ENCODE assay signal across 10 cellular contexts in genomic region chr10:117609095-117609821, GRCh38.
DNase-seq lines count a peak whose midpoint lies in the region; TF ChIP-seq lines count a peak whose summit lies in the region.
"Had no signal": no experiment of that assay in that cellular context is flagged by ENCODE, and none has a peak within 500 bp of the region (broad histone marks: within the 10 kb centered on the region; RNA-seq: fewer than 3 reads in every experiment).

No MANE protein-coding gene starts in this region.

- no peaks in the 10 kb centered on the region for H3K79me2 ChIP-seq in neural progenitor cell (ENCODE audit: low read depth)

- H3K4me1 ChIP-seq in neural progenitor cell: peaks cover 7% of the 10 kb centered on the region

- H3K4me1 Mint-ChIP-seq in neural progenitor cell: peaks cover 18% of the 10 kb centered on the region
- no peaks in the 10 kb centered on the region for H3K4me1 Mint-ChIP-seq in activated T-cell treated with anti-CD3 and anti-CD28 coated beads, Interleukin-2, amount 50 U/mL, for 24 hours (ENCODE audit: low read depth)
- H3K4me1 Mint-ChIP-seq: central memory CD8-positive, alpha-beta T cell; IgD-negative memory B cell had no signal

- H3K4me2 ChIP-seq in neural progenitor cell: no peak overlapping the region

- no peaks in the 10 kb centered on the region for H4K20me1 ChIP-seq in neural progenitor cell (ENCODE audit: low read depth)

- no peaks in the 10 kb centered on the region for H3K36me3 Mint-ChIP-seq in neural progenitor cell
- no peaks in the 10 kb centered on the region for H3K36me3 Mint-ChIP-seq in activated T-cell treated with anti-CD3 and anti-CD28 coated beads, Interleukin-2, amount 50 U/mL, for 24 hours (ENCODE audit: low read depth)
- H3K36me3 Mint-ChIP-seq: IgD-negative memory B cell had no signal

- H3K4me3 ChIP-seq in epithelial cell of esophagus (ENCODE audit: low read length): no peak overlapping the region
- H3K4me3 ChIP-seq in neural progenitor cell: no peak overlapping the region

- no peak overlapping the region for H3K4me3 Mint-ChIP-seq in neural progenitor cell
- no peak overlapping the region for H3K4me3 Mint-ChIP-seq in activated T-cell treated with anti-CD3 and anti-CD28 coated beads, Interleukin-2, amount 50 U/mL, for 24 hours
- H3K4me3 Mint-ChIP-seq: central memory CD8-positive, alpha-beta T cell; IgD-negative memory B cell had no signal

- no peak overlapping the region for H3K9ac ChIP-seq in neural progenitor cell

- TF ChIP-seq CTCF in epithelial cell of esophagus (IDR thresholded peaks at IDR 0.05; ENCODE audit: insufficient read depth, low read depth, low read length, missing control alignments) (no peak), neural progenitor cell (IDR thresholded peaks at IDR 0.05) (no peak)

- H3K27ac Mint-ChIP-seq in neural progenitor cell: peak overlapping the region; percentile 76
- no peak overlapping the region for H3K27ac Mint-ChIP-seq in activated T-cell treated with anti-CD3 and anti-CD28 coated beads, Interleukin-2, amount 50 U/mL, for 24 hours
- H3K27ac Mint-ChIP-seq: IgD-negative memory B cell had no signal

- H3K36me3 ChIP-seq in neural progenitor cell: no peaks in the 10 kb centered on the region

- no peaks in the 10 kb centered on the region for H3K9me3 ChIP-seq in neural progenitor cell (ENCODE audit: low read depth)

- DNase-seq in AG20443 (ENCODE audit: low spot score): peak; percentile 87
- peak; percentile 37 for DNase-seq in M059J (ENCODE audit: low read depth)
- DNase-seq in epithelial cell of esophagus (ENCODE audit: low read depth): peak; percentile 80
- DNase-seq in neural progenitor cell (ENCODE audit: low spot score): no peak
- no peak for DNase-seq in NCI-H2081 treated with DMSO at 0.1 percent for 48 hours (lab: John Stamatoyannopoulos, UW)
- no peak for DNase-seq in activated CD4-positive, alpha-beta T cell treated with anti-CD3 and anti-CD28 coated beads for 1 hour
- no peak for DNase-seq in activated naive CD4-positive, alpha-beta T cell (lab: John Stamatoyannopoulos, UW)
- no peak for DNase-seq in activated T-cell treated with anti-CD3 and anti-CD28 coated beads, Interleukin-2, amount 50 U/mL, for 24 hours

- H3F3A ChIP-seq in neural progenitor cell (ENCODE audit: low read depth): no peaks in the 10 kb centered on the region

- peaks cover 11% of the 10 kb centered on the region for H3K27me3 Mint-ChIP-seq in neural progenitor cell (ENCODE audit: insufficient read depth, low read depth)
- peaks cover 18% of the 10 kb centered on the region for H3K27me3 Mint-ChIP-seq in activated T-cell treated with anti-CD3 and anti-CD28 coated beads, Interleukin-2, amount 50 U/mL, for 24 hours

- H3K27ac ChIP-seq in neural progenitor cell: no peak overlapping the region

- no peaks in the 10 kb centered on the region for H3K9me3 Mint-ChIP-seq in neural progenitor cell
- no peaks in the 10 kb centered on the region for H3K9me3 Mint-ChIP-seq in activated T-cell treated with anti-CD3 and anti-CD28 coated beads, Interleukin-2, amount 50 U/mL, for 24 hours
- H3K9me3 Mint-ChIP-seq: central memory CD8-positive, alpha-beta T cell had no signal

- no peak overlapping the region for H2AFZ ChIP-seq in neural progenitor cell (replicated peaks)

- H3K27me3 ChIP-seq in neural progenitor cell: no peaks in the 10 kb centered on the region

Comparison
In these comparisons a context has a peak if more than half of its experiments do, and no peak if none do; other contexts are left out.
1. DNase-seq: peak in AG20443 (single experiment), M059J (single experiment) and epithelial cell of esophagus (single experiment); none in neural progenitor cell (single experiment), NCI-H2081 treated with DMSO at 0.1 percent for 48 hours (single experiment), activated CD4-positive, alpha-beta T cell treated with anti-CD3 and anti-CD28 coated beads for 1 hour (single experiment), activated naive CD4-positive, alpha-beta T cell (0 of 4) and activated T-cell treated with anti-CD3 and anti-CD28 coated beads, Interleukin-2, amount 50 U/mL, for 24 hours (single experiment).